ENCODE assay signal across 1 cellular context in the genomic region with DNA sequence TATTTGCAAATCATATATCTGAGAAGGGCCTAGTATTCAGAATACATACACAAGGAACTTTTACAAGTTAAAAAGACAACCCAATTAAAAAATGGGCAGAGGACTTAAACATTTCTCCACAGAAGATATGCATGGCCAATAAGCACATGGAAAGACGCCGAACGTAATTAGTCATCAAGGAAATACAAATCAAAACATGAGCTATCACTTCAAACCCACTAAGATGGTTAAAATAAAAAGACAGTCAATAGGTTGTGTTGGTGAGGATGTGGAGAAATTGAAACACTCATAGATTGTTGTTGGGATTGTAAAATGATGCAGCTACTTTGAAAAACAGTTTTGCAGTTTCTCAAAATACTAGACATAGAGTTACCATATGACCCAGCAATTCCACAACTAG.
TF ChIP-seq lines count a peak whose summit lies in the region.

No MANE protein-coding gene starts in this region.

TF ChIP-seq in IMR-90, 13 proteins besides CTCF, POLR2A, EP300 and RAD21 (continued from another document):
- TF ChIP-seq MAZ (IDR thresholded peaks at IDR 0.05; ENCODE audit: borderline replicate concordance, low read depth, low read length), result no peak
- TF ChIP-seq CEBPB (IDR thresholded peaks at IDR 0.05; ENCODE audit: low read depth, low read length), result no peak
- no peak for TF ChIP-seq NFE2L2 (IDR thresholded peaks at IDR 0.05; ENCODE audit: low read depth, low read length)
- TF ChIP-seq MXI1 (IDR thresholded peaks at IDR 0.05; ENCODE audit: borderline replicate concordance, low read depth, low read length), result no peak
- TF ChIP-seq SMC3 (IDR thresholded peaks at IDR 0.05; ENCODE audit: low read depth, low read length), result no peak
